In genomic region chr3:157530637-157531300, GRCh38 we compare ENCODE assay signal across 23 cellular contexts. TPM values are rescaled to one million over a fixed set of nuclear protein-coding genes. Genes with fewer than 3 reads are reported as not detected.
DNase-seq lines count a peak whose midpoint lies in the region; TF ChIP-seq lines count a peak whose summit lies in the region.
"Had no signal": no experiment of that assay in that cellular context is flagged by ENCODE, and none has a peak within 500 bp of the region (broad histone marks: within the 10 kb centered on the region; RNA-seq: fewer than 3 reads in every experiment).

No MANE protein-coding gene starts in this region.

- no peaks in the 10 kb centered on the region for H3K9me3 ChIP-seq in esophagus muscularis mucosa
- no peaks in the 10 kb centered on the region for H3K9me3 ChIP-seq in CD8-positive, alpha-beta memory T cell (ENCODE audit: low read length)
- no peaks in the 10 kb centered on the region for H3K9me3 ChIP-seq in neural progenitor cell (ENCODE audit: low read depth)
- H3K9me3 ChIP-seq: body of pancreas, vagina had no signal

- peak overlapping the region; percentile 45 for H2AFZ ChIP-seq in ACC112 (ENCODE audit: low read length, unreplicated experiment)
- H2AFZ ChIP-seq in neural progenitor cell (replicated peaks): no peak overlapping the region

- no peaks in the 10 kb centered on the region for H3K9me3 Mint-ChIP-seq in CD8-positive, alpha-beta memory T cell
- peaks cover 1% of the 10 kb centered on the region for H3K9me3 Mint-ChIP-seq in neural progenitor cell
- H3K9me3 Mint-ChIP-seq: activated naive CD4-positive, alpha-beta T cell treated with anti-CD3 and anti-CD28 coated beads, Interleukin-2, amount 50 U/mL, for 72 hours; activated T-helper 1 cell treated with anti-CD3 and anti-CD28 coated beads, Interleukin-12 subunit alpha, Interleukin-12 subunit beta, Interleukin-2, Interleukin-4 antibody, amounts not matched to agents 30 ng/mL and 10 ng/mL and 1 ng/mL, durations not matched to agents 14 hours and 24 hours and 36 hours had no signal

- H3K4me3 Mint-ChIP-seq in CD8-positive, alpha-beta memory T cell: no peak overlapping the region
- no peak overlapping the region for H3K4me3 Mint-ChIP-seq in neural progenitor cell
- H3K4me3 Mint-ChIP-seq: activated T-helper 1 cell treated with anti-CD3 and anti-CD28 coated beads, Interleukin-12 subunit alpha, Interleukin-12 subunit beta, Interleukin-2, Interleukin-4 antibody, amounts not matched to agents 30 ng/mL and 10 ng/mL and 1 ng/mL, durations not matched to agents 14 hours and 24 hours and 36 hours had no signal

- WGBS in esophagus muscularis mucosa: 88% methylated on average over 5 of the region's 5 CpGs

- no peak overlapping the region for H3K27ac Mint-ChIP-seq in CD8-positive, alpha-beta memory T cell
- H3K27ac Mint-ChIP-seq in neural progenitor cell: no peak overlapping the region
- H3K27ac Mint-ChIP-seq: activated naive CD4-positive, alpha-beta T cell treated with anti-CD3 and anti-CD28 coated beads, Interleukin-2, amount 50 U/mL, for 72 hours; activated T-helper 1 cell treated with anti-CD3 and anti-CD28 coated beads, Interleukin-12 subunit alpha, Interleukin-12 subunit beta, Interleukin-2, Interleukin-4 antibody, amounts not matched to agents 30 ng/mL and 10 ng/mL and 1 ng/mL, durations not matched to agents 14 hours and 24 hours and 36 hours had no signal

- no peak overlapping the region for H3K4me2 ChIP-seq in neural progenitor cell

- no peak for TF ChIP-seq POLR2A in esophagus muscularis mucosa (IDR thresholded peaks at IDR 0.05; ENCODE audit: low read depth)

- TF ChIP-seq EP300 in esophagus muscularis mucosa (IDR thresholded peaks at IDR 0.05): no peak

- H3K36me3 ChIP-seq in ACC112 (ENCODE audit: insufficient read depth, low read length) (no peaks in the 10 kb centered on the region), esophagus muscularis mucosa (no peaks in the 10 kb centered on the region), neural progenitor cell (no peaks in the 10 kb centered on the region)
- H3K36me3 ChIP-seq in CD8-positive, alpha-beta memory T cell (ENCODE audit: insufficient read depth, low read length): no peaks in the 10 kb centered on the region
- H3K36me3 ChIP-seq: vagina had no signal

- H3K79me2 ChIP-seq in ACC112 (ENCODE audit: control insufficient read depth, insufficient read depth, low read length, unreplicated experiment) (peaks cover 49% of the 10 kb centered on the region), neural progenitor cell (ENCODE audit: low read depth) (no peaks in the 10 kb centered on the region)

- H3K4me3 ChIP-seq in ACC112 (ENCODE audit: low read depth, low read length) (peak overlapping the region; percentile 75), HFF-Myc (replicated peaks; ENCODE audit: low read depth, low read length) (0 out of 2 replicates have a peak overlapping the region, but pooled peaks have one; percentile 3), fibroblast of the aortic adventitia (ENCODE audit: low read depth, low read length) (peak overlapping the region; percentile 53), esophagus muscularis mucosa (no peak overlapping the region), neural progenitor cell (no peak overlapping the region)
- H3K4me3 ChIP-seq in CD8-positive, alpha-beta memory T cell (ENCODE audit: low read length): no peak overlapping the region
- H3K4me3 ChIP-seq: body of pancreas, vagina had no signal

- H3K36me3 Mint-ChIP-seq in CD8-positive, alpha-beta memory T cell: no peaks in the 10 kb centered on the region
- H3K36me3 Mint-ChIP-seq in neural progenitor cell: no peaks in the 10 kb centered on the region
- H3K36me3 Mint-ChIP-seq: activated naive CD4-positive, alpha-beta T cell treated with anti-CD3 and anti-CD28 coated beads, Interleukin-2, amount 50 U/mL, for 72 hours had no signal

- POLR2A ChIA-PET in CD8-positive, alpha-beta memory T cell (lab: Charles Lee): no interaction called here

- TF ChIP-seq CTCF in HFF-Myc (IDR thresholded peaks at IDR 0.05; ENCODE audit: low read depth, low read length, missing control alignments): no peak
- no peak for TF ChIP-seq CTCF in fibroblast of the aortic adventitia (IDR thresholded peaks at IDR 0.05; ENCODE audit: insufficient read depth, low read length)
- no peak for TF ChIP-seq CTCF in esophagus muscularis mucosa (IDR thresholded peaks at IDR 0.05)
- no peak for TF ChIP-seq CTCF in neural progenitor cell (IDR thresholded peaks at IDR 0.05)

- H3K27ac ChIP-seq in ACC112 (ENCODE audit: low read depth, low read length) (peak overlapping the region; percentile 83), esophagus muscularis mucosa (replicated peaks in 1 of 4) (no peak overlapping the region), neural progenitor cell (no peak overlapping the region)
- H3K27ac ChIP-seq in CD8-positive, alpha-beta memory T cell (ENCODE audit: low read depth, low read length): no peak overlapping the region
- H3K27ac ChIP-seq: body of pancreas, C4-2B, vagina had no signal

- H3F3A ChIP-seq in neural progenitor cell (ENCODE audit: low read depth): no peaks in the 10 kb centered on the region

- H3K27me3 ChIP-seq in ACC112 (ENCODE audit: insufficient read depth, low read length): no peaks in the 10 kb centered on the region
- no peaks in the 10 kb centered on the region for H3K27me3 ChIP-seq in esophagus muscularis mucosa
- no peaks in the 10 kb centered on the region for H3K27me3 ChIP-seq in CD8-positive, alpha-beta memory T cell (ENCODE audit: insufficient read depth, low read length, poor library complexity, severe bottlenecking)
- H3K27me3 ChIP-seq in neural progenitor cell: no peaks in the 10 kb centered on the region
- H3K27me3 ChIP-seq: body of pancreas, vagina had no signal

- CTCF ChIA-PET in CD8-positive, alpha-beta memory T cell (lab: Charles Lee): interaction anchor here (1.0 kb wide), 1 partner anchor 8 kb away, joined by 3 read pairs; no protein-coding TSS in a partner anchor

- DNase-seq in HFF-Myc (ENCODE audit: extremely low read depth, low read depth) (no peak), astrocyte of the hippocampus (ENCODE audit: low read depth, low spot score) (peak; percentile 14), fibroblast of the aortic adventitia (ENCODE audit: low read depth) (peak; percentile 78), esophagus muscularis mucosa (ENCODE audit: extremely low spot score) (no peak), neural progenitor cell (ENCODE audit: low spot score) (no peak), NCI-H2107 treated with DMSO at 0.1 percent for 48 hours (lab: John Stamatoyannopoulos, UW; ENCODE audit: unreplicated experiment) (no peak)
- no peak for DNase-seq in CD8-positive, alpha-beta memory T cell
- DNase-seq: activated CD4-positive, alpha-beta T cell treated with anti-CD3 and anti-CD28 coated beads for 48 hours; body of pancreas; hypothalamus; islet precursor cell; NCI-H1417 treated with DMSO at 0.1 percent for 48 hours; NCI-H2107; NCI-H526 treated with DMSO at 0.1 percent for 48 hours; right cardiac atrium; SHP77; stimulated activated CD4-positive, alpha-beta T cell treated with anti-CD3 and anti-CD28 coated beads, Interleukin-15, amount 100 ng/mL, for 24 hours; T-helper 1 cell had no signal

- H3K4me1 Mint-ChIP-seq in CD8-positive, alpha-beta memory T cell: no peaks in the 10 kb centered on the region
- H3K4me1 Mint-ChIP-seq in neural progenitor cell: peaks cover 5% of the 10 kb centered on the region

- H3K9ac ChIP-seq in neural progenitor cell: no peak overlapping the region

- no peaks in the 10 kb centered on the region for H4K20me1 ChIP-seq in neural progenitor cell (ENCODE audit: low read depth)

- intact Hi-C loops in esophagus muscularis mucosa (cut with DNase I): no loop called here

- H3K4me1 ChIP-seq in ACC112 (ENCODE audit: control insufficient read depth, insufficient read depth, low read length, unreplicated experiment) (peaks cover 70% of the 10 kb centered on the region), esophagus muscularis mucosa (peaks cover 0 to 3% (median 0%) of the 10 kb centered on the region in 4 donors), neural progenitor cell (no peaks in the 10 kb centered on the region)
- H3K4me1 ChIP-seq in CD8-positive, alpha-beta memory T cell (ENCODE audit: insufficient read depth, low read length): no peaks in the 10 kb centered on the region
- H3K4me1 ChIP-seq: vagina had no signal

- peaks cover 0 to 1% of the 10 kb centered on the region in 2 donors for H3K27me3 Mint-ChIP-seq in CD8-positive, alpha-beta memory T cell
- peaks cover 2% of the 10 kb centered on the region for H3K27me3 Mint-ChIP-seq in neural progenitor cell (ENCODE audit: insufficient read depth, low read depth)

RNA-seq across cellular contexts. Expression of gene VEPH1, which starts 27.6 kb away (rescaled TPM):
- total RNA-seq in fibroblast of the aortic adventitia (ENCODE audit: low replicate concordance) (27.4 and 152 TPM in 2 replicates), esophagus muscularis mucosa (1 to 10 TPM in 1 of 4 donors, under 1 TPM in 2, not detected in 1; 0.23 to 1.2 (median 0.52) TPM), neural progenitor cell (ENCODE audit: low replicate concordance) (0.96 TPM in 1 of 2 replicates, not detected in the other)
- not detected for total RNA-seq in CD8-positive, alpha-beta memory T cell
- not detected for polyA plus RNA-seq in CD8-positive, alpha-beta memory T cell
- total RNA-seq: activated naive CD4-positive, alpha-beta T cell treated with anti-CD3 and anti-CD28 coated beads, Interleukin-2, amount 50 U/mL, for 72 hours; activated T-helper 1 cell treated with anti-CD3 and anti-CD28 coated beads, Interleukin-12 subunit alpha, Interleukin-12 subunit beta, Interleukin-2, Interleukin-4 antibody, amounts not matched to agents 30 ng/mL and 10 ng/mL and 1 ng/mL, durations not matched to agents 14 hours and 24 hours and 36 hours had no signal

Comparison
In these comparisons a context has a peak if more than half of its experiments do, and no peak if none do; other contexts are left out.
1. H3K4me3 ChIP-seq: peak in ACC112 (single experiment), HFF-Myc (single experiment) and fibroblast of the aortic adventitia (single experiment); none in esophagus muscularis mucosa (0 of 4), CD8-positive, alpha-beta memory T cell (single experiment) and neural progenitor cell (single experiment).
2. DNase-seq: peak in astrocyte of the hippocampus (single experiment) and fibroblast of the aortic adventitia (single experiment); none in HFF-Myc (single experiment), esophagus muscularis mucosa (single experiment), CD8-positive, alpha-beta memory T cell (0 of 5), neural progenitor cell (single experiment) and NCI-H2107 treated with DMSO at 0.1 percent for 48 hours (single experiment).
3. RNA of gene VEPH1, which starts 27.6 kb away (total RNA-seq): 27.4 to 152 TPM in fibroblast of the aortic adventitia; 0.23 to 1.2 TPM in esophagus muscularis mucosa, 0.96 TPM in neural progenitor cell and not detected in CD8-positive, alpha-beta memory T cell; every median in the first group is over 10 times any median in the second.